In the genomic region with DNA sequence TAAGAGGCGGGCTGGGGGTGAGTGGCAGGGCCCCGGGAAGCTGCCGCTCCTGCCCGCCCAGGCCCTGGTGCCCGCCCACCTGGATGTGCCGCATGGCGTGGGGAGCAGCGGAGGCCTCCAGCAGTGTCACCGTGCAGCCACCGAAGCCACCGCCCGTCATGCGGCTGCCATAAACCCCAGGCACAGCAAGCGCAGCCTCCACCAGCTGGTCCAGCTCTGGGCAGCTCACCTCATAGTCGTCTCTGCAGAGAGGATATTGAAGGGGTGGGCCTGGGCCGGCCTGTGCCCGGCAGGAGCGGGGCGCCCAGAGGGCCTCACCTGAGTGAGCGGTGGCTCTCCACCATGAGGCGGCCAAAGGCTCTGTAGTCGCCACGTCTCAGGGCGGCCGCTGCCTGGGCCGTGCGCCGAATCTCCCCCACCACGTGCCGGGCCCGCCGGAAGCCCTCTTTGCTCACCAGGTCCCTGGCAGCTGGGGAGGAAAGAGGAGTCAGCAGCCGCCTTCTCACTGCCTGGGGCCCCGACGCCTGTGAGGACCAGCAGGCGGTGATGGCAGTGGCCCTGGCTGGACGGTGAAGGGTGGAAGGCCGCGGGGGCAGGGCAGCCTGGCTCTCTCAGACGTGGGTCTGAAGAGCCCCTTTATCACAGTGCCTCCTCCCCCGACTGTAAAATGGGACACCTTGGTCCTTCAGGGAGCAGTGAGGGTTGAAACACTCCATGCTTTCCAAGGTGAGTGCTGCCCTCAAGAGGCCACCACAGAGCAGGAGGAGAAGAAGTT, we compare ENCODE assay signal across 13 cellular contexts. TPM values are rescaled to one million over a fixed set of nuclear protein-coding genes. Genes with fewer than 3 reads are reported as not detected.
DNase-seq lines count a peak whose midpoint lies in the region; ATAC-seq and TF ChIP-seq lines count a peak whose summit lies in the region.
"Had no signal": no experiment of that assay in that cellular context is flagged by ENCODE, and none has a peak within 500 bp of the region (broad histone marks: within the 10 kb centered on the region; RNA-seq: fewer than 3 reads in every experiment).

No MANE protein-coding gene starts in this region.

- H3K27me3 Mint-ChIP-seq in chondrocyte (ENCODE audit: low read depth): no peaks in the 10 kb centered on the region

- peaks cover 6% of the 10 kb centered on the region for H3K4me1 Mint-ChIP-seq in chondrocyte (ENCODE audit: low read depth)

- TF ChIP-seq CTCF in LNCAP (IDR thresholded peaks at IDR 0.05) (peak; percentile 46), chondrocyte (IDR thresholded peaks at IDR 0.05) (peak; percentile 67)

- no peak overlapping the region for H3K27ac Mint-ChIP-seq in chondrocyte (ENCODE audit: unreplicated experiment)
- H3K27ac Mint-ChIP-seq: memory B cell had no signal

- peak; percentile 41 for DNase-seq in DMS53 (lab: John Stamatoyannopoulos, UW)
- no peak for DNase-seq in DMS53 treated with DMSO at 0.1 percent for 48 hours (lab: John Stamatoyannopoulos, UW; ENCODE audit: unreplicated experiment)
- DNase-seq in chondrocyte (ENCODE audit: low spot score): no peak
- DNase-seq in posterior vena cava (ENCODE audit: low spot score): peak; percentile 73
- no peak for DNase-seq in SK-N-DZ (ENCODE audit: low spot score)
- DNase-seq in NCI-H1105 (lab: John Stamatoyannopoulos, UW): no peak
- DNase-seq: central memory CD4-positive, alpha-beta T cell; NCI-H1930; retina; upper lobe of right lung had no signal

- no peak overlapping the region for H3K4me3 Mint-ChIP-seq in chondrocyte (ENCODE audit: unreplicated experiment)
- H3K4me3 Mint-ChIP-seq: memory B cell had no signal

- no peaks in the 10 kb centered on the region for H3K9me3 Mint-ChIP-seq in chondrocyte (ENCODE audit: low read depth)
- H3K9me3 Mint-ChIP-seq: memory B cell had no signal

- peaks cover 1% of the 10 kb centered on the region for H3K36me3 Mint-ChIP-seq in chondrocyte (ENCODE audit: low read depth)

- intact Hi-C loops in posterior vena cava (cut with DNase I): loop anchor here in 1 of 2 donors (10.0 kb wide), 1 partner anchor 76 kb away; no protein-coding TSS in a partner anchor

- ATAC-seq in HG03039 (IDR thresholded peaks at IDR 0.05; ENCODE audit: unreplicated experiment): no peak
- ATAC-seq: upper lobe of right lung had no signal

RNA-seq across cellular contexts. Expression of gene GALK1, which starts 6.7 kb away (rescaled TPM):
- total RNA-seq in chondrocyte: 27.8 to 34.7 TPM (median 30.0 TPM) in 3 replicates
- 10 to 100 TPM; 21.0 to 27.6 TPM for total RNA-seq in posterior vena cava
- 31.3 and 40.1 TPM in 2 replicates for polyA plus RNA-seq in SK-N-DZ (2014; cell fraction: cytosol; rRNA removed)
- polyA plus RNA-seq in SK-N-DZ (2014; cell fraction: nucleus; rRNA removed): 40.1 and 54.0 TPM in 2 replicates

RNA-seq across cellular contexts. Expression of gene UNK, which starts 26.3 kb away (rescaled TPM):
- total RNA-seq in chondrocyte (20.9 to 35.8 TPM (median 21.0 TPM) in 3 replicates), posterior vena cava (10 to 100 TPM; 23.3 to 32.9 TPM)
- polyA plus RNA-seq in SK-N-DZ (2014; cell fraction: cytosol; rRNA removed): 115 and 128 TPM in 2 replicates
- 135 and 145 TPM in 2 replicates for polyA plus RNA-seq in SK-N-DZ (2014; cell fraction: nucleus; rRNA removed)

RNA-seq across cellular contexts. Expression of gene ITGB4, which starts 37.1 kb away (rescaled TPM):
- total RNA-seq in chondrocyte (5.2 to 52.3 TPM (median 5.6 TPM) in 3 replicates), posterior vena cava (10 to 100 TPM; 39.4 to 46.6 TPM)
- 0.62 and 1.4 TPM in 2 replicates for polyA plus RNA-seq in SK-N-DZ (2014; cell fraction: cytosol; rRNA removed)
- 0.23 and 0.32 TPM in 2 replicates for polyA plus RNA-seq in SK-N-DZ (2014; cell fraction: nucleus; rRNA removed)

Comparison
In these comparisons a context has a peak if more than half of its experiments do, and no peak if none do; other contexts are left out.
1. DNase-seq: peak in DMS53 (single experiment) and posterior vena cava (single experiment); none in DMS53 treated with DMSO at 0.1 percent for 48 hours (single experiment), chondrocyte (single experiment), SK-N-DZ (single experiment) and NCI-H1105 (single experiment).